Comparison of ENCODE assay signal across 8 cellular contexts in the genomic region with DNA sequence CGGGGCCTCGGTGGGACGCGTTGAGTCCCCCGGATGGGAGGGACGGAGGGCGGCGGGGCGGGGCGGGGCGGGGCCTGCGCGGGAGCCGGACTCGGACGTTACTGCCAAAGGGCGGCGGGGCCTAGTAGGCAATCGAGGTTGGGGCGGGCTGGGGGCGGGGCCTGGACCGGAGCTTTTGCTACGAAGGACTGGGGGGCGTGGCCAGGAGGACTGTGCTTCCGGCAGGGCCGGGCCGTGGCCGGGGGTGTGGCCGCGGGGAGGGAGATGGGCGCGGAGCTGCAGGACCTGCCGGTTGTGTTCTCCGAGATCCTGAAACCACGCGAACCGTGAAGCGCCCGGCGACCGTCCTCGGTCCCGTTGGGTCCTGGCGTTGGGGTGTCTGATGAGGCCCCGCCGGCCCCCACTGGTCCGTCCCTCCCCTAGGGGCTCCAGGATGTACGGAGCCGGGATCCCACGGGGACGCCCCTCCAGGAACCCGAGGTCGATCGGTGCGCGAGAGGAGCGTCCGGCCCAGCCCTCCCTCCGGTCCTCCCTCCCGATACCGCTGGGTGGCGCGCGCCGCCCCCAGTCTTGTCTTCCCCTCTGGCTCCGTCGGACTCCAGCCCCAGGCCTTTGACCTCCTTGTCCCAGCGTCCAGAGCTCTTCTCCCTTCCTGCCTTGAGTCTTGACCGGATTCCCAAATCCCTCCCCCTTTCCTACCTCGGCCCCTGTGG. TPM values are rescaled to one million over a fixed set of nuclear protein-coding genes. Genes with fewer than 3 reads are reported as not detected.
DNase-seq lines count a peak whose midpoint lies in the region; ATAC-seq, FAIRE-seq and TF ChIP-seq lines count a peak whose summit lies in the region.

No MANE protein-coding gene starts in this region.

- peak; percentile 63 for ATAC-seq in HG03439 (IDR thresholded peaks at IDR 0.05; ENCODE audit: unreplicated experiment)

- H3K4me3 ChIP-seq in colonic mucosa = peak overlapping the region; percentile 63

- no peaks in the 10 kb centered on the region for H3K27me3 ChIP-seq in colonic mucosa

- peak overlapping the region; percentile 97 for H3K27ac ChIP-seq in colonic mucosa

- DNase-seq in C1 segment of cervical spinal cord (lab: John Stamatoyannopoulos, UW) (peak; percentile 65 to 98 (median 95)), GM19239 (ENCODE audit: insufficient read length, low spot score) (peak; percentile 95), NCI-H460 (ENCODE audit: extremely low read depth, low read depth) (peak; percentile 95), colonic mucosa (peak; percentile 100), left kidney (ENCODE audit: low read depth, low spot score) (peak; percentile 99)
- peak; percentile 90 for DNase-seq in activated CD4-positive, alpha-beta T cell treated with anti-CD3 and anti-CD28 coated beads for 1 hour
- DNase-seq in stimulated activated CD4-positive, alpha-beta T cell treated with anti-CD3 and anti-CD28 coated beads, Interleukin-1b, Interleukin-23, amount 100 ng/mL, for 48 hours = peak; percentile 96

- peak; percentile 73 for FAIRE-seq in GM19239 (lab: Jason Lieb, UNC)

- intact Hi-C loops in colonic mucosa (cut with DNase I) = no loop called here

- no peaks in the 10 kb centered on the region for H3K9me3 ChIP-seq in colonic mucosa

- TF ChIP-seq CTCF in colonic mucosa (IDR thresholded peaks at IDR 0.05) = peak; percentile 79

- peak overlapping the region; percentile 74 to 85 for H3K9ac ChIP-seq in colonic mucosa (ENCODE audit: low read depth in 2 of 2, low read length in 2 of 2)

- H3K36me3 ChIP-seq in colonic mucosa = no peaks in the 10 kb centered on the region

- H3K4me1 ChIP-seq in colonic mucosa = peaks cover 25% of the 10 kb centered on the region

RNA-seq across cellular contexts. Expression of gene NUDT8, which starts 0.6 kb away (rescaled TPM):
- total RNA-seq in NCI-H460 (2014; rRNA removed; shearing (Covaris generic)) = 3.5 and 6.9 TPM in 2 replicates
- 34.1 and 51.9 TPM in 2 replicates for polyA plus RNA-seq in NCI-H460 (2014; cell fraction: nucleus; rRNA removed)
- total RNA-seq in colonic mucosa = 10 to 100 TPM; 35.1 to 52.5 TPM

RNA-seq across cellular contexts. Expression of gene TBX10, which starts 9.2 kb away (rescaled TPM):
- total RNA-seq in NCI-H460 (2014; rRNA removed; shearing (Covaris generic)) = not detected in 2 replicates
- polyA plus RNA-seq in NCI-H460 (2014; cell fraction: nucleus; rRNA removed) = not detected in 2 replicates
- total RNA-seq in colonic mucosa = 10 to 100 TPM in 1 of 2 donors, 1 to 10 TPM in 1; 7.8 to 19.3 TPM

RNA-seq across cellular contexts. Expression of gene ACY3, which starts 20.1 kb away (rescaled TPM):
- not detected in 2 replicates for total RNA-seq in NCI-H460 (2014; rRNA removed; shearing (Covaris generic))
- 0.25 TPM in 1 of 2 replicates, not detected in the other for polyA plus RNA-seq in NCI-H460 (2014; cell fraction: nucleus; rRNA removed)
- 10 to 100 TPM; 10.6 to 13.8 TPM for total RNA-seq in colonic mucosa

RNA-seq across cellular contexts. Expression of gene NDUFV1, which starts 23.6 kb away (rescaled TPM):
- 152 and 162 TPM in 2 replicates for total RNA-seq in NCI-H460 (2014; rRNA removed; shearing (Covaris generic))
- 685 and 736 TPM in 2 replicates for polyA plus RNA-seq in NCI-H460 (2014; cell fraction: nucleus; rRNA removed)
- total RNA-seq in colonic mucosa = 100 to 1,000 TPM; 329 to 361 TPM

RNA-seq across cellular contexts. Expression of gene ALDH3B2, which starts 44.0 kb away (rescaled TPM):
- not detected in 2 replicates for total RNA-seq in NCI-H460 (2014; rRNA removed; shearing (Covaris generic))
- not detected in 2 replicates for polyA plus RNA-seq in NCI-H460 (2014; cell fraction: nucleus; rRNA removed)
- total RNA-seq in colonic mucosa = under 1 TPM; 0.08 to 0.89 TPM

Comparison
In these comparisons a context has a peak if more than half of its experiments do, and no peak if none do; other contexts are left out.
1. Peak in every context shown above with its lines: DNase-seq, ATAC-seq, H3K4me3 ChIP-seq and H3K27ac ChIP-seq.
2. RNA of gene ACY3, which starts 20.1 kb away (total RNA-seq): 10.6 to 13.8 TPM in colonic mucosa; not detected in NCI-H460; every median in the first group is over 10 times any median in the second.